21 cellular contexts compared by ENCODE assay signal in genomic region chr10:112769611-112770370, GRCh38.
"Had no signal": no experiment of that assay in that cellular context is flagged by ENCODE, and none has a peak within 500 bp of the region (broad histone marks: within the 10 kb centered on the region; RNA-seq: fewer than 3 reads in every experiment).

No MANE protein-coding gene starts in this region.

- H3K4me3 Mint-ChIP-seq: IgD-negative memory B cell had no signal

- H3K9ac ChIP-seq: KMS-11 had no signal

- H3K27ac ChIP-seq: KMS-11, SJSA1, SK-N-MC had no signal

- H3K27me3 Mint-ChIP-seq: IgD-negative memory B cell had no signal

- H3K9me3 Mint-ChIP-seq: IgD-negative memory B cell had no signal

- DNase-seq: Kasumi-1, MV-4-11, NCI-H1048, NCI-H1105, NCI-H1417, NCI-H1436 treated with DMSO at 0.1 percent for 48 hours, NCI-H1694, NCI-H187 treated with DMSO at 0.1 percent for 48 hours, NCI-H2029 treated with DMSO at 0.1 percent for 48 hours, NCI-H2227 treated with DMSO at 0.1 percent for 48 hours, NCI-H524, NCI-H526 treated with DMSO at 0.1 percent for 48 hours, NCI-H774, Right ventricle myocardium superior, SIG-M5 had no signal

- H3K27me3 ChIP-seq: SJSA1 had no signal

- H3K4me3 ChIP-seq: K562, SJSA1, SK-N-MC had no signal

- H3K9me3 ChIP-seq: SJSA1 had no signal

- H3K4me2 ChIP-seq: KMS-11 had no signal

- H3K27ac Mint-ChIP-seq: IgD-negative memory B cell had no signal

- H3K36me3 ChIP-seq: SJSA1 had no signal

- FAIRE-seq: HTR-8/SVneo, K562 had no signal
